Comparison of ENCODE assay signal across 10 cellular contexts in genomic region chr7:116872026-116872425, GRCh38. TPM values are rescaled to one million over a fixed set of nuclear protein-coding genes. Genes with fewer than 3 reads are reported as not detected.
A peak's percentile ranks its signal among the peaks of the same experiment; 100 is the strongest.
DNase-seq lines count a peak whose midpoint lies in the region; ATAC-seq and TF ChIP-seq lines count a peak whose summit lies in the region.
"Had no signal": no experiment of that assay in that cellular context is flagged by ENCODE, and none has a peak within 500 bp of the region (broad histone marks: within the 10 kb centered on the region; RNA-seq: fewer than 3 reads in every experiment).

No MANE protein-coding gene starts in this region.

- H3K4me3 Mint-ChIP-seq in activated naive CD4-positive, alpha-beta T cell treated with anti-CD3 and anti-CD28 coated beads, Interleukin-2, amount 50 U/mL, for 24 hours: peak overlapping the region; percentile 6
- H3K4me3 Mint-ChIP-seq in WTC11: no peak overlapping the region
- H3K4me3 Mint-ChIP-seq in stimulated activated naive B cell treated with anti-CD40 and anti-IgM and Interleukin-4, amounts not matched to agents 10 μg/mL and 1 μg/mL and 100 μg/mL, for 72 hours: peak overlapping the region in 1 of 2 donors; percentile 29
- H3K4me3 Mint-ChIP-seq in activated T-helper 2 cell treated with anti-CD3 and anti-CD28 coated beads, Interferon-gamma antibody, Interleukin-2, Interleukin-4, amounts not matched to agents 10 μg/mL and 5 μg/mL and 100 μg/mL, durations not matched to agents 14 hours and 24 hours and 36 hours (ENCODE audit: low read depth): no peak overlapping the region

- peaks cover 73% of the 10 kb centered on the region for H3K4me1 Mint-ChIP-seq in activated naive CD4-positive, alpha-beta T cell treated with anti-CD3 and anti-CD28 coated beads, Interleukin-2, amount 50 U/mL, for 24 hours
- peaks cover 30% of the 10 kb centered on the region for H3K4me1 Mint-ChIP-seq in WTC11
- peaks cover 36 to 67% of the 10 kb centered on the region in 2 donors for H3K4me1 Mint-ChIP-seq in stimulated activated naive B cell treated with anti-CD40 and anti-IgM and Interleukin-4, amounts not matched to agents 10 μg/mL and 1 μg/mL and 100 μg/mL, for 72 hours
- peaks cover 52% of the 10 kb centered on the region for H3K4me1 Mint-ChIP-seq in activated T-helper 2 cell treated with anti-CD3 and anti-CD28 coated beads, Interferon-gamma antibody, Interleukin-2, Interleukin-4, amounts not matched to agents 10 μg/mL and 5 μg/mL and 100 μg/mL, durations not matched to agents 14 hours and 24 hours and 36 hours (ENCODE audit: low read depth)

- CTCF ChIA-PET in WTC11 (lab: Charles Lee): no interaction called here

- peak overlapping the region; percentile 48 for H3K27ac Mint-ChIP-seq in activated naive CD4-positive, alpha-beta T cell treated with anti-CD3 and anti-CD28 coated beads, Interleukin-2, amount 50 U/mL, for 24 hours
- H3K27ac Mint-ChIP-seq in WTC11: peak overlapping the region; percentile 67; the same call in 1 of the 2 replicates
- H3K27ac Mint-ChIP-seq in stimulated activated naive B cell treated with anti-CD40 and anti-IgM and Interleukin-4, amounts not matched to agents 10 μg/mL and 1 μg/mL and 100 μg/mL, for 72 hours: peak overlapping the region; percentile 69
- H3K27ac Mint-ChIP-seq in activated T-helper 2 cell treated with anti-CD3 and anti-CD28 coated beads, Interferon-gamma antibody, Interleukin-2, Interleukin-4, amounts not matched to agents 10 μg/mL and 5 μg/mL and 100 μg/mL, durations not matched to agents 14 hours and 24 hours and 36 hours: no peak overlapping the region

- H3K36me3 Mint-ChIP-seq in activated naive CD4-positive, alpha-beta T cell treated with anti-CD3 and anti-CD28 coated beads, Interleukin-2, amount 50 U/mL, for 24 hours: peaks cover 10% of the 10 kb centered on the region
- H3K36me3 Mint-ChIP-seq in WTC11: peaks cover 8% of the 10 kb centered on the region
- H3K36me3 Mint-ChIP-seq in stimulated activated naive B cell treated with anti-CD40 and anti-IgM and Interleukin-4, amounts not matched to agents 10 μg/mL and 1 μg/mL and 100 μg/mL, for 72 hours: peaks cover 26 to 35% of the 10 kb centered on the region in 2 donors
- H3K36me3 Mint-ChIP-seq in activated T-helper 2 cell treated with anti-CD3 and anti-CD28 coated beads, Interferon-gamma antibody, Interleukin-2, Interleukin-4, amounts not matched to agents 10 μg/mL and 5 μg/mL and 100 μg/mL, durations not matched to agents 14 hours and 24 hours and 36 hours (ENCODE audit: low read depth): peaks cover 39% of the 10 kb centered on the region

- no peak for ATAC-seq in WTC11
- no peak for ATAC-seq in stimulated activated naive B cell treated with anti-CD40 and anti-IgM and Interleukin-4, amounts not matched to agents 10 μg/mL and 1 μg/mL and 100 μg/mL, for 72 hours (replicated peaks)

- no peaks in the 10 kb centered on the region for H3K27me3 Mint-ChIP-seq in activated naive CD4-positive, alpha-beta T cell treated with anti-CD3 and anti-CD28 coated beads, Interleukin-2, amount 50 U/mL, for 24 hours
- no peaks in the 10 kb centered on the region for H3K27me3 Mint-ChIP-seq in WTC11 (ENCODE audit: low read depth)
- no peaks in the 10 kb centered on the region for H3K27me3 Mint-ChIP-seq in stimulated activated naive B cell treated with anti-CD40 and anti-IgM and Interleukin-4, amounts not matched to agents 10 μg/mL and 1 μg/mL and 100 μg/mL, for 72 hours
- no peaks in the 10 kb centered on the region for H3K27me3 Mint-ChIP-seq in activated T-helper 2 cell treated with anti-CD3 and anti-CD28 coated beads, Interferon-gamma antibody, Interleukin-2, Interleukin-4, amounts not matched to agents 10 μg/mL and 5 μg/mL and 100 μg/mL, durations not matched to agents 14 hours and 24 hours and 36 hours (ENCODE audit: low read depth)

- POLR2A ChIA-PET in WTC11 (lab: Charles Lee): no interaction called here

- no peak for DNase-seq in activated naive CD4-positive, alpha-beta T cell treated with anti-CD3 and anti-CD28 coated beads, Interleukin-2, amount 50 U/mL, for 16 hours
- DNase-seq in WTC11 (ENCODE audit: low spot score) (no peak), fibroblast of the aortic adventitia (ENCODE audit: low read depth) (peak; percentile 47), NCI-H774 (lab: John Stamatoyannopoulos, UW) (no peak), cortex of kidney (lab: John Stamatoyannopoulos, UW) (no peak)
- DNase-seq in stimulated activated naive B cell treated with anti-CD40 and anti-IgM and Interleukin-4, amounts not matched to agents 10 μg/mL and 1 μg/mL and 100 μg/mL, for 72 hours: no peak
- DNase-seq in activated T-helper 2 cell treated with anti-CD3 and anti-CD28 coated beads, Interferon-gamma antibody, Interleukin-2, Interleukin-4, amounts not matched to agents 10 μg/mL and 5 μg/mL and 100 μg/mL, durations not matched to agents 14 hours and 24 hours and 36 hours (ENCODE audit: low spot score): no peak
- DNase-seq: midbrain, NCI-H446 treated with DMSO at 0.1 percent for 48 hours had no signal

- TF ChIP-seq CTCF in WTC11 (IDR thresholded peaks at IDR 0.05) (no peak), fibroblast of the aortic adventitia (IDR thresholded peaks at IDR 0.05; ENCODE audit: insufficient read depth, low read length) (no peak)

- intact Hi-C loops in activated T-helper 2 cell treated with anti-CD3 and anti-CD28 coated beads, Interferon-gamma antibody, Interleukin-2, Interleukin-4, amounts not matched to agents 10 μg/mL and 5 μg/mL and 100 μg/mL, durations not matched to agents 14 hours and 24 hours and 36 hours (cut with micrococcal nuclease): no loop called here

- H3K9me3 Mint-ChIP-seq in activated naive CD4-positive, alpha-beta T cell treated with anti-CD3 and anti-CD28 coated beads, Interleukin-2, amount 50 U/mL, for 24 hours: no peaks in the 10 kb centered on the region
- no peaks in the 10 kb centered on the region for H3K9me3 Mint-ChIP-seq in WTC11
- H3K9me3 Mint-ChIP-seq in stimulated activated naive B cell treated with anti-CD40 and anti-IgM and Interleukin-4, amounts not matched to agents 10 μg/mL and 1 μg/mL and 100 μg/mL, for 72 hours: no peaks in the 10 kb centered on the region
- H3K9me3 Mint-ChIP-seq in activated T-helper 2 cell treated with anti-CD3 and anti-CD28 coated beads, Interferon-gamma antibody, Interleukin-2, Interleukin-4, amounts not matched to agents 10 μg/mL and 5 μg/mL and 100 μg/mL, durations not matched to agents 14 hours and 24 hours and 36 hours: no peaks in the 10 kb centered on the region

- H3K4me3 ChIP-seq in fibroblast of the aortic adventitia (ENCODE audit: low read depth, low read length): no peak overlapping the region

TF ChIP-seq in WTC11, 78 proteins besides CTCF, POLR2A, EP300 and RAD21 (continues in another document):
- TF ChIP-seq TP53 (CRISPR knock-in tag; IDR thresholded peaks at IDR 0.05): no peak
- TF ChIP-seq ZNF423 (CRISPR knock-in tag; IDR thresholded peaks at IDR 0.05): no peak
- TF ChIP-seq, protein P1, sequence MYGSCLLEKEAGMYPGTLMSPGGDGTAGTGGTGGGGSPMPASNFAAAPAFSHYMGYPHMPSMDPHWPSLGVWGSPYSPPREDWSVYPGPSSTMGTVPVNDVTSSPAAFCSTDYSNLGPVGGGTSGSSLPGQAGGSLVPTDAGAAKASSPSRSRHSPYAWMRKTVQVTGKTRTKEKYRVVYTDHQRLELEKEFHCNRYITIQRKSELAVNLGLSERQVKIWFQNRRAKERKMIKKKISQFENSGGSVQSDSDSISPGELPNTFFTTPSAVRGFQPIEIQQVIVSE (CRISPR knock-in tag; IDR thresholded peaks at IDR 0.05; ENCODE audit: borderline replicate concordance): no peak
- no peak for TF ChIP-seq SMAD3 (CRISPR knock-in tag; IDR thresholded peaks at IDR 0.05; ENCODE audit: borderline replicate concordance)
- no peak for TF ChIP-seq PREB (CRISPR knock-in tag; IDR thresholded peaks at IDR 0.05; ENCODE audit: borderline replicate concordance)
- TF ChIP-seq, protein P2, sequence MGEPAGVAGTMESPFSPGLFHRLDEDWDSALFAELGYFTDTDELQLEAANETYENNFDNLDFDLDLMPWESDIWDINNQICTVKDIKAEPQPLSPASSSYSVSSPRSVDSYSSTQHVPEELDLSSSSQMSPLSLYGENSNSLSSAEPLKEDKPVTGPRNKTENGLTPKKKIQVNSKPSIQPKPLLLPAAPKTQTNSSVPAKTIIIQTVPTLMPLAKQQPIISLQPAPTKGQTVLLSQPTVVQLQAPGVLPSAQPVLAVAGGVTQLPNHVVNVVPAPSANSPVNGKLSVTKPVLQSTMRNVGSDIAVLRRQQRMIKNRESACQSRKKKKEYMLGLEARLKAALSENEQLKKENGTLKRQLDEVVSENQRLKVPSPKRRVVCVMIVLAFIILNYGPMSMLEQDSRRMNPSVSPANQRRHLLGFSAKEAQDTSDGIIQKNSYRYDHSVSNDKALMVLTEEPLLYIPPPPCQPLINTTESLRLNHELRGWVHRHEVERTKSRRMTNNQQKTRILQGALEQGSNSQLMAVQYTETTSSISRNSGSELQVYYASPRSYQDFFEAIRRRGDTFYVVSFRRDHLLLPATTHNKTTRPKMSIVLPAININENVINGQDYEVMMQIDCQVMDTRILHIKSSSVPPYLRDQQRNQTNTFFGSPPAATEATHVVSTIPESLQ (CRISPR knock-in tag; IDR thresholded peaks at IDR 0.05): no peak

RNA-seq across cellular contexts. Expression of gene CAPZA2, which starts 9.6 kb away (rescaled TPM):
- 122 to 153 TPM (median 125 TPM) in 3 replicates for total RNA-seq in WTC11 (2021)
- 174 and 246 TPM in 2 replicates for total RNA-seq in fibroblast of the aortic adventitia (ENCODE audit: low replicate concordance)
- 128 and 147 TPM in 2 replicates for total RNA-seq in activated T-helper 2 cell treated with anti-CD3 and anti-CD28 coated beads, Interferon-gamma antibody, Interleukin-2, Interleukin-4, amounts not matched to agents 10 μg/mL and 5 μg/mL and 100 μg/mL, durations not matched to agents 14 hours and 24 hours and 36 hours
